ENCODE assay signal across 18 cellular contexts in genomic region chr5:149745944-149746326, GRCh38. TPM values are rescaled to one million over a fixed set of nuclear protein-coding genes. Genes with fewer than 3 reads are reported as not detected.
DNase-seq lines count a peak whose midpoint lies in the region; ATAC-seq, FAIRE-seq and TF ChIP-seq lines count a peak whose summit lies in the region.
"Had no signal": no experiment of that assay in that cellular context is flagged by ENCODE, and none has a peak within 500 bp of the region (broad histone marks: within the 10 kb centered on the region; RNA-seq: fewer than 3 reads in every experiment).

No MANE protein-coding gene starts in this region.

- H3K4me2 ChIP-seq in H1 (ENCODE audit: insufficient read depth in 1 of 2, low read depth in 2 of 2, low read length in 2 of 2): no peak overlapping the region
- H3K4me2 ChIP-seq in PC-3 (ENCODE audit: low read length): no peak overlapping the region

- H2AFZ ChIP-seq in H1 (ENCODE audit: low read length) (no peak overlapping the region), PC-3 (ENCODE audit: low read length) (no peak overlapping the region)

- H3K9me3 ChIP-seq in left ventricle myocardium inferior (replicated peaks): no peaks in the 10 kb centered on the region
- no peaks in the 10 kb centered on the region for H3K9me3 ChIP-seq in H1 (ENCODE audit: insufficient read depth in 2 of 2, low read depth in 1 of 2, low read length in 1 of 2)
- H3K9me3 ChIP-seq in gastrocnemius medialis: no peaks in the 10 kb centered on the region
- no peaks in the 10 kb centered on the region for H3K9me3 ChIP-seq in PC-3 (ENCODE audit: low read length)

- in situ Hi-C loops in gastrocnemius medialis (cut with MboI; ENCODE audit: low sequenced_read_pairs in 4 of 4): no loop called here

- H2AK5ac ChIP-seq in H1 (ENCODE audit: low read depth, low read length): 0 out of 2 replicates have a peak overlapping the region, but pooled peaks have one; percentile 14

- no peak overlapping the region for H4K91ac ChIP-seq in H1 (replicated peaks; ENCODE audit: insufficient read length, low read length)

- H3K36me3 Mint-ChIP-seq in activated CD4-positive, alpha-beta T cell treated with anti-CD3 and anti-CD28 coated beads, Interleukin-2, amount 10 ng/mL, durations not matched to agents 7 days and 5 days (ENCODE audit: low read depth): no peaks in the 10 kb centered on the region

- peaks cover 97% of the 10 kb centered on the region for H3K4me1 ChIP-seq in left ventricle myocardium inferior
- H3K4me1 ChIP-seq in H1 (replicated peaks in 1 of 4; ENCODE audit: control insufficient read depth in 3 of 4, insufficient read depth in 4 of 4, low read length in 3 of 4): no peaks in the 10 kb centered on the region; a peak in 1 of 7 replicates
- H3K4me1 ChIP-seq in gastrocnemius medialis: peaks cover 56 to 61% of the 10 kb centered on the region in 2 donors
- peaks cover 24% of the 10 kb centered on the region for H3K4me1 ChIP-seq in PC-3 (ENCODE audit: insufficient read depth, low read length)

- H3K27me3 ChIP-seq in left ventricle myocardium inferior (ENCODE audit: low read depth) (no peaks in the 10 kb centered on the region), H1 (replicated peaks in 1 of 4; ENCODE audit: control insufficient read depth in 3 of 4, extremely low read depth in 1 of 4, insufficient read depth in 3 of 4, low read length in 3 of 4) (no peaks in the 10 kb centered on the region), gastrocnemius medialis (no peaks in the 10 kb centered on the region), PC-3 (ENCODE audit: low read length) (no peaks in the 10 kb centered on the region)

- no peak overlapping the region for H2BK15ac ChIP-seq in H1 (ENCODE audit: low read length)

- H3K4me3 ChIP-seq in left ventricle myocardium inferior (no peak overlapping the region), H1 (ENCODE audit: extremely low read depth in 1 of 4, insufficient read depth in 2 of 4, low read depth in 3 of 4, low read length in 4 of 4) (no peak overlapping the region), gastrocnemius medialis (no peak overlapping the region), PC-3 (ENCODE audit: low read length) (no peak overlapping the region)

- H3K27ac Mint-ChIP-seq in activated CD4-positive, alpha-beta T cell treated with anti-CD3 and anti-CD28 coated beads, Interleukin-2, amount 10 ng/mL, durations not matched to agents 7 days and 5 days: no peak overlapping the region
- H3K27ac Mint-ChIP-seq: CD8-positive, alpha-beta T cell had no signal

- ATAC-seq in gastrocnemius medialis (no peak), HG02610 (IDR thresholded peaks at IDR 0.05; ENCODE audit: unreplicated experiment) (no peak), PC-3 (no peak), GM21381 (IDR thresholded peaks at IDR 0.05; ENCODE audit: unreplicated experiment) (no peak)
- ATAC-seq: CD8-positive, alpha-beta T cell had no signal

- H2BK5ac ChIP-seq in H1 (ENCODE audit: low read depth, low read length): no peak overlapping the region

- no peak overlapping the region for H2BK120ac ChIP-seq in H1 (replicated peaks; ENCODE audit: low read depth, low read length)

- no peaks in the 10 kb centered on the region for H3K9me2 ChIP-seq in PC-3 (replicated peaks; ENCODE audit: low read length)

- POLR2A ChIA-PET in H1 (lab: Charles Lee; ENCODE audit: partially characterized antibody) (interaction anchor here (0.6 kb wide), 1 partner anchor 45 kb away, joined by 3 read pairs; no protein-coding TSS in a partner anchor), PC-3 (lab: Charles Lee; ENCODE audit: unreplicated experiment) (interaction anchor here (0.6 kb wide), 1 partner anchor 16 kb away, joined by 3 read pairs; the partner anchor contains the start of gene PPARGC1B)
- POLR2A ChIA-PET in activated CD4-positive, alpha-beta T cell treated with anti-CD3 and anti-CD28 coated beads, Interleukin-2, amount 10 ng/mL, durations not matched to agents 7 days and 5 days (lab: Charles Lee): no interaction called here

- H3K27ac ChIP-seq in left ventricle myocardium inferior (replicated peaks): peak overlapping the region; percentile 19
- no peak overlapping the region for H3K27ac ChIP-seq in H1 (ENCODE audit: low read depth, low read length)
- peak overlapping the region; percentile 84 to 99 (median 92) for H3K27ac ChIP-seq in gastrocnemius medialis
- H3K27ac ChIP-seq in PC-3 (ENCODE audit: low read length): no peak overlapping the region

- TF ChIP-seq EP300 in H1 (IDR thresholded peaks at IDR 0.05; ENCODE audit: borderline replicate concordance in 1 of 2, low read depth in 2 of 2, low read length in 2 of 2): no peak

- H3K36me3 ChIP-seq in left ventricle myocardium inferior (no peaks in the 10 kb centered on the region), H1 (ENCODE audit: control insufficient read depth in 2 of 4, insufficient read depth in 4 of 4, low read length in 3 of 4) (no peaks in the 10 kb centered on the region), gastrocnemius medialis (no peaks in the 10 kb centered on the region), PC-3 (ENCODE audit: low read depth, low read length) (no peaks in the 10 kb centered on the region)

- H3K79me1 ChIP-seq in H1 (ENCODE audit: low read depth, low read length): peaks cover 20% of the 10 kb centered on the region

- DNase-seq in left ventricle myocardium inferior (no peak), cardiac septum (ENCODE audit: low spot score) (no peak), H1 (ENCODE audit: low read depth in 1 of 2, low spot score in 2 of 2) (no peak), gastrocnemius medialis (no peak), PC-3 (no peak)
- no peak for DNase-seq in activated CD4-positive, alpha-beta T cell treated with anti-CD3 and anti-CD28 coated beads, Interleukin-2, amount 10 ng/mL, durations not matched to agents 7 days and 5 days
- DNase-seq: CD8-positive, alpha-beta T cell; DMS79; HCEC 1CT; KBM-7; NCI-H1436; NCI-H2029; NCI-H2171 treated with DMSO at 0.1 percent for 48 hours; NCI-H748 treated with DMSO at 0.1 percent for 48 hours; Right ventricle myocardium superior had no signal

- H3K56ac ChIP-seq in H1 (replicated peaks; ENCODE audit: insufficient read length, low read depth, low read length): no peak overlapping the region

- no peak for TF ChIP-seq RAD21 in H1 (IDR thresholded peaks at IDR 0.05 in 1 of 2, conservative IDR thresholded peaks at IDR 0.05 in 1 of 2; ENCODE audit: low read depth in 2 of 2, low read length in 2 of 2)

- no peak overlapping the region for H4K8ac ChIP-seq in H1 (ENCODE audit: extremely low read depth, insufficient read depth, low read length)

- H3K23ac ChIP-seq in H1 (ENCODE audit: insufficient read length): no peak overlapping the region

- intact Hi-C loops in left ventricle myocardium inferior (cut with micrococcal nuclease) (no loop called here), cardiac septum (cut with DNase I) (no loop called here), gastrocnemius medialis (cut with DNase I; ENCODE audit: low total_unique reads) (loop anchor here (10.0 kb wide), 1 partner anchor 591 kb away; no protein-coding TSS in a partner anchor), PC-3 (cut with micrococcal nuclease) (no loop called here)

- TF ChIP-seq POLR2A in H1 (IDR thresholded peaks at IDR 0.05; ENCODE audit: control extremely low read depth in 1 of 2, low read depth in 2 of 2, low read length in 2 of 2) (no peak), gastrocnemius medialis (IDR thresholded peaks at IDR 0.05) (no peak)

- no peak overlapping the region for H4K5ac ChIP-seq in H1 (ENCODE audit: insufficient read length, low read depth, low read length)

- H3K18ac ChIP-seq in H1 (ENCODE audit: extremely low read depth, low read length): no peak overlapping the region

- H2BK20ac ChIP-seq in H1 (ENCODE audit: low read length): no peak overlapping the region

- CTCF ChIA-PET in H1 (lab: Charles Lee; ENCODE audit: partially characterized antibody) (interaction anchor here (1.0 to 2.9 kb wide), 5 partner anchors 8 to 213 kb away, joined by 3 to 12 read pairs (median 5); no protein-coding TSS in a partner anchor), PC-3 (lab: Charles Lee) (no interaction called here)
- CTCF ChIA-PET in activated CD4-positive, alpha-beta T cell treated with anti-CD3 and anti-CD28 coated beads, Interleukin-2, amount 10 ng/mL, durations not matched to agents 7 days and 5 days (lab: Charles Lee): no interaction called here

- no peaks in the 10 kb centered on the region for H3K27me3 Mint-ChIP-seq in activated CD4-positive, alpha-beta T cell treated with anti-CD3 and anti-CD28 coated beads, Interleukin-2, amount 10 ng/mL, durations not matched to agents 7 days and 5 days

- H3K9me3 Mint-ChIP-seq in activated CD4-positive, alpha-beta T cell treated with anti-CD3 and anti-CD28 coated beads, Interleukin-2, amount 10 ng/mL, durations not matched to agents 7 days and 5 days: no peaks in the 10 kb centered on the region
- H3K9me3 Mint-ChIP-seq: CD8-positive, alpha-beta T cell had no signal

- H3F3A ChIP-seq in PC-3 (ENCODE audit: low read length, unreplicated experiment): no peaks in the 10 kb centered on the region

- BruUV-seq in PC-3 (replicated peaks; lab: Mats Ljungman, UMichigan): no TSS peak

- no peak overlapping the region for H3K14ac ChIP-seq in H1 (ENCODE audit: insufficient read length)

- H3K4me1 Mint-ChIP-seq in activated CD4-positive, alpha-beta T cell treated with anti-CD3 and anti-CD28 coated beads, Interleukin-2, amount 10 ng/mL, durations not matched to agents 7 days and 5 days: no peaks in the 10 kb centered on the region

- peaks cover 12 to 15% of the 10 kb centered on the region in 2 experiments for H4K20me1 ChIP-seq in H1 (replicated peaks in 1 of 2; ENCODE audit: control insufficient read depth in 1 of 2, insufficient read depth in 2 of 2, low read length in 2 of 2)
- no peaks in the 10 kb centered on the region for H4K20me1 ChIP-seq in PC-3 (ENCODE audit: low read length)

- no peak for FAIRE-seq in H1 (lab: Jason Lieb, UNC)
- FAIRE-seq: D721Med had no signal

- no peak overlapping the region for H2BK12ac ChIP-seq in H1 (ENCODE audit: low read depth, low read length)

- H3K79me2 ChIP-seq in H1 (ENCODE audit: control insufficient read depth in 1 of 2, insufficient read depth in 2 of 2, low read length in 2 of 2) (peaks cover 0 to 40% of the 10 kb centered on the region in 2 experiments; a peak in 3 of 4 replicates), PC-3 (ENCODE audit: low read length) (peaks cover 57% of the 10 kb centered on the region)

- 95% methylated on average over 2 of the region's 2 CpGs; no CpG with 5 or more reads in 1 of the 2 experiments for WGBS in H1 (ENCODE audit: extremely low coverage in 1 of 2, insufficient coverage in 1 of 2, insufficient read length in 1 of 2, insufficient replicate concordance in 2 of 2, low coverage in 1 of 2, low lambda C conversion rate in 2 of 2, missing lambda C conversion rate in 1 of 2), 2 experiments

- no peak for TF ChIP-seq CTCF in left ventricle myocardium inferior (IDR thresholded peaks at IDR 0.05; ENCODE audit: borderline replicate concordance)
- TF ChIP-seq CTCF in H1 (IDR thresholded peaks at IDR 0.05; ENCODE audit: control extremely low read depth in 1 of 3, insufficient read depth in 1 of 3, low read depth in 1 of 3, low read length in 3 of 3): no peak
- no peak for TF ChIP-seq CTCF in gastrocnemius medialis (IDR thresholded peaks at IDR 0.05 in 4 of 5, conservative IDR thresholded peaks at IDR 0.05 in 1 of 5)
- TF ChIP-seq CTCF in PC-3 (conservative IDR thresholded peaks at IDR 0.05; ENCODE audit: low read depth, low read length): no peak

- H3K4me3 Mint-ChIP-seq in activated CD4-positive, alpha-beta T cell treated with anti-CD3 and anti-CD28 coated beads, Interleukin-2, amount 10 ng/mL, durations not matched to agents 7 days and 5 days: no peak overlapping the region
- H3K4me3 Mint-ChIP-seq: CD8-positive, alpha-beta T cell had no signal

- no peak overlapping the region for H3K4ac ChIP-seq in H1 (replicated peaks; ENCODE audit: insufficient read length, low read depth, low read length)

- H3K23me2 ChIP-seq in H1 (ENCODE audit: low read depth, low read length): no peaks in the 10 kb centered on the region

- no peak overlapping the region for H3K9ac ChIP-seq in H1 (replicated peaks in 1 of 4; ENCODE audit: extremely low read depth in 1 of 4, low read depth in 3 of 4, low read length in 3 of 4)
- no peak overlapping the region for H3K9ac ChIP-seq in PC-3 (ENCODE audit: low read length)

RNA-seq across cellular contexts. Expression of gene PPARGC1B, which starts 15.8 kb away (rescaled TPM):
- 28.4 TPM for total RNA-seq in left ventricle myocardium inferior
- total RNA-seq in cardiac septum: 18.9 TPM
- total RNA-seq in H1 (2021; fragmentation: NEBNext Ultra II Directional; extraction: Animal tissue kit (Norgen Biotek cat#: 25700)): 11.4 and 11.5 TPM in 2 replicates
- 1.7 and 2.5 TPM in 2 replicates for polyA plus RNA-seq in H1 (2011; rRNA removed)
- 1.8 TPM for polyA plus RNA-seq in H1 (2011; cell fraction: cytosol; rRNA removed)
- polyA plus RNA-seq in H1 (2011; cell fraction: nucleus; rRNA removed): 6.4 TPM
- 3.8 to 5.2 TPM (median 4.8 TPM) in 4 replicates for polyA plus RNA-seq in H1 (2012, experiment 1 of 2)
- 1.3 TPM for polyA plus RNA-seq in H1 (2012, experiment 2 of 2)
- polyA plus RNA-seq in H1 (2013, experiment 1 of 2): 6.2 TPM
- 3.9 TPM for polyA plus RNA-seq in H1 (2013, experiment 2 of 2)
- 6.3 and 7.6 TPM in 2 replicates for polyA minus RNA-seq in H1 (2011; rRNA and poly(A)+ RNA removed)
- polyA minus RNA-seq in H1 (2011; cell fraction: cytosol; rRNA and poly(A)+ RNA removed): 5.9 TPM
- 10.0 TPM for polyA minus RNA-seq in H1 (2011; cell fraction: nucleus; rRNA and poly(A)+ RNA removed)
- 1 to 10 TPM; 3.9 to 6.8 (median 4.8) TPM for total RNA-seq in gastrocnemius medialis
- total RNA-seq in PC-3 (2014; rRNA removed): 4.7 and 7.8 TPM in 2 replicates
- total RNA-seq in activated CD4-positive, alpha-beta T cell treated with anti-CD3 and anti-CD28 coated beads, Interleukin-2, amount 10 ng/mL, durations not matched to agents 7 days and 5 days: 1 to 10 TPM; 3.6 TPM

Comparison
In these comparisons a context has a peak if more than half of its experiments do, and no peak if none do; other contexts are left out.
1. H3K27ac ChIP-seq: peak in left ventricle myocardium inferior (single experiment) and gastrocnemius medialis (4 of 4); none in H1 (single experiment) and PC-3 (single experiment).